In genomic region chr5:148029131-148029530, GRCh38 we compare ENCODE assay signal across 10 cellular contexts. TPM values are rescaled to one million over a fixed set of nuclear protein-coding genes. Genes with fewer than 3 reads are reported as not detected.
"Had no signal": no experiment of that assay in that cellular context is flagged by ENCODE, and none has a peak within 500 bp of the region (broad histone marks: within the 10 kb centered on the region; RNA-seq: fewer than 3 reads in every experiment).

No MANE protein-coding gene starts in this region.

- ATAC-seq: HepG2 had no signal

- H3K4me3 ChIP-seq: GM23248 had no signal

- H3K27me3 Mint-ChIP-seq: IgD-negative memory B cell had no signal

- H3K36me3 Mint-ChIP-seq: IgD-negative memory B cell had no signal

- H2AFZ ChIP-seq: GM23248 had no signal

- DNase-seq: GM23248, GOT3, H7, HCEC 1CT, KBM-7 had no signal

- H3K9ac ChIP-seq: GM23248, KMS-11 had no signal

- H3K4me3 Mint-ChIP-seq: IgD-negative memory B cell had no signal

- H3K27ac Mint-ChIP-seq: IgD-negative memory B cell had no signal

- H3K4me1 Mint-ChIP-seq: IgD-negative memory B cell had no signal

- H3K4me2 ChIP-seq: KMS-11 had no signal

- H3K27ac ChIP-seq: GM23248, HL-60, KMS-11 had no signal

RNA-seq across cellular contexts. Expression of gene SPINK5, which starts 34.6 kb away (rescaled TPM):
- total RNA-seq: GM23248, HepG2, HT1080 had no signal
